In genomic region chr5:112995764-112996618, GRCh38 we compare ENCODE assay signal across 8 cellular contexts. TPM values are rescaled to one million over a fixed set of nuclear protein-coding genes. Genes with fewer than 3 reads are reported as not detected.
DNase-seq lines count a peak whose midpoint lies in the region; ATAC-seq and TF ChIP-seq lines count a peak whose summit lies in the region.

No MANE protein-coding gene starts in this region.

- peaks cover 15% of the 10 kb centered on the region for H3K36me3 Mint-ChIP-seq in activated naive CD8-positive, alpha-beta T cell treated with anti-CD3 and anti-CD28 coated beads, Interleukin-2, amount 10 ng/mL, durations not matched to agents 7 days and 5 days

- intact Hi-C loops in psoas muscle (cut with DNase I): loop anchor here (5.0 kb wide), 3 partner anchors 331 to 611 kb away; partner anchors contain the start of gene YTHDC2 (in 1 of the 2)

- ATAC-seq in GM21723 (IDR thresholded peaks at IDR 0.05; ENCODE audit: unreplicated experiment) (peak; percentile 94), psoas muscle (peak; percentile 76 to 94 (median 85))
- ATAC-seq in activated naive CD8-positive, alpha-beta T cell treated with anti-CD3 and anti-CD28 coated beads, Interleukin-2, amount 10 ng/mL, durations not matched to agents 7 days and 5 days (ENCODE audit: low read depth): peak; percentile 60

- TF ChIP-seq CTCF in SU-DHL-6 (IDR thresholded peaks at IDR 0.05; ENCODE audit: insufficient read depth, low read length, poor library complexity, severe bottlenecking): peak; percentile 76
- TF ChIP-seq CTCF in cardiac muscle cell (IDR thresholded peaks at IDR 0.05; ENCODE audit: low read depth, low read length): peak; percentile 87
- peak; percentile 91 for TF ChIP-seq CTCF in psoas muscle (IDR thresholded peaks at IDR 0.05)

- H3K36me3 ChIP-seq in SU-DHL-6 (ENCODE audit: low read length) (peaks cover 36% of the 10 kb centered on the region), cardiac muscle cell (peaks cover 9% of the 10 kb centered on the region), psoas muscle (ENCODE audit: insufficient read depth in 1 of 2, low read depth in 1 of 2) (peaks cover 0 to 26% of the 10 kb centered on the region in 2 donors)

- H3K4me3 Mint-ChIP-seq in activated naive CD8-positive, alpha-beta T cell treated with anti-CD3 and anti-CD28 coated beads, Interleukin-2, amount 10 ng/mL, durations not matched to agents 7 days and 5 days: no peak overlapping the region

- POLR2A ChIA-PET in activated naive CD8-positive, alpha-beta T cell treated with anti-CD3 and anti-CD28 coated beads, Interleukin-2, amount 10 ng/mL, durations not matched to agents 7 days and 5 days (lab: Charles Lee): interaction anchor here (1.2 to 2.3 kb wide), 2 partner anchors 20 to 148 kb away, joined by 3 to 6 read pairs; partner anchors contain the start of gene DCP2

- no peaks in the 10 kb centered on the region for H3K9me3 ChIP-seq in SU-DHL-6 (ENCODE audit: insufficient read depth, low read length)
- no peaks in the 10 kb centered on the region for H3K9me3 ChIP-seq in cardiac muscle cell (ENCODE audit: low read depth)
- H3K9me3 ChIP-seq in psoas muscle: no peaks in the 10 kb centered on the region

- H3K27ac ChIP-seq in SU-DHL-6 (ENCODE audit: low read depth, low read length) (no peak overlapping the region), cardiac muscle cell (no peak overlapping the region), psoas muscle (no peak overlapping the region)

- no peak overlapping the region for H2AFZ ChIP-seq in SU-DHL-6 (ENCODE audit: low read depth, low read length, severe bottlenecking)

- H4K20me1 ChIP-seq in SU-DHL-6 (ENCODE audit: low read depth, low read length): peaks cover 12% of the 10 kb centered on the region

- H3K27me3 ChIP-seq in SU-DHL-6 (ENCODE audit: low read length): no peaks in the 10 kb centered on the region
- H3K27me3 ChIP-seq in cardiac muscle cell: no peaks in the 10 kb centered on the region
- no peaks in the 10 kb centered on the region for H3K27me3 ChIP-seq in psoas muscle (ENCODE audit: insufficient read depth in 3 of 3, low read length in 2 of 3)

- H3K79me2 ChIP-seq in SU-DHL-6 (ENCODE audit: insufficient read depth, low read length): peaks cover 39% of the 10 kb centered on the region

- no peak overlapping the region for H3K9ac ChIP-seq in SU-DHL-6 (ENCODE audit: low read length)

- H3K4me1 Mint-ChIP-seq in activated naive CD8-positive, alpha-beta T cell treated with anti-CD3 and anti-CD28 coated beads, Interleukin-2, amount 10 ng/mL, durations not matched to agents 7 days and 5 days: peaks cover 5% of the 10 kb centered on the region

- in situ Hi-C loops in G401 (cut with HindIII; ENCODE audit: low sequenced_read_pairs): no loop called here

- H3K4me1 ChIP-seq in cardiac muscle cell (ENCODE audit: low read depth) (peaks cover 4% of the 10 kb centered on the region), psoas muscle (no peaks in the 10 kb centered on the region)

- H3K4me2 ChIP-seq in SU-DHL-6 (ENCODE audit: low read depth, low read length, poor library complexity, severe bottlenecking): no peak overlapping the region

- H3K27ac Mint-ChIP-seq in activated naive CD8-positive, alpha-beta T cell treated with anti-CD3 and anti-CD28 coated beads, Interleukin-2, amount 10 ng/mL, durations not matched to agents 7 days and 5 days: no peak overlapping the region

- peaks cover 34% of the 10 kb centered on the region for H3F3A ChIP-seq in SU-DHL-6 (ENCODE audit: insufficient read depth)

- H3K4me3 ChIP-seq in SU-DHL-6 (ENCODE audit: insufficient read depth, low read length, poor library complexity, severe bottlenecking) (no peak overlapping the region), cardiac muscle cell (no peak overlapping the region), psoas muscle (no peak overlapping the region)

- no peaks in the 10 kb centered on the region for H3K9me2 ChIP-seq in SU-DHL-6 (replicated peaks; ENCODE audit: insufficient read depth, low read length)

- WGBS in psoas muscle, 3 donors: 19 to 24% (median 21%) methylated on average over 7 of the region's 7 CpGs

- peak; percentile 79 for DNase-seq in G401 (ENCODE audit: low spot score)
- DNase-seq in KG1 (lab: John Stamatoyannopoulos, UW): peak; percentile 9
- peak; percentile 64 for DNase-seq in activated naive CD8-positive, alpha-beta T cell treated with anti-CD3 and anti-CD28 coated beads, Interleukin-2, amount 10 ng/mL, durations not matched to agents 7 days and 5 days
- DNase-seq in cardiac muscle cell (ENCODE audit: low read depth in 1 of 2, low spot score in 1 of 2): peak; percentile 79
- DNase-seq in psoas muscle: peak; percentile 45 to 64
- no peak for DNase-seq in HuH-7.5 (ENCODE audit: low spot score)

- no peaks in the 10 kb centered on the region for H3K27me3 Mint-ChIP-seq in activated naive CD8-positive, alpha-beta T cell treated with anti-CD3 and anti-CD28 coated beads, Interleukin-2, amount 10 ng/mL, durations not matched to agents 7 days and 5 days

- no peaks in the 10 kb centered on the region for H3K9me3 Mint-ChIP-seq in activated naive CD8-positive, alpha-beta T cell treated with anti-CD3 and anti-CD28 coated beads, Interleukin-2, amount 10 ng/mL, durations not matched to agents 7 days and 5 days

RNA-seq across cellular contexts. Expression of gene DCP2, which starts 19.4 kb away (rescaled TPM):
- total RNA-seq in G401 (2014; rRNA removed; shearing (Covaris generic)): 19.1 and 27.7 TPM in 2 replicates
- total RNA-seq in activated naive CD8-positive, alpha-beta T cell treated with anti-CD3 and anti-CD28 coated beads, Interleukin-2, amount 10 ng/mL, durations not matched to agents 7 days and 5 days: 100 to 1,000 TPM; 106 to 113 TPM
- total RNA-seq in cardiac muscle cell: 20.7 and 23.9 TPM in 2 replicates
- 17.6 and 19.9 TPM in 2 replicates for polyA plus RNA-seq in cardiac muscle cell
- total RNA-seq in psoas muscle: 10 to 100 TPM; 20.2 to 41.7 (median 29.9) TPM
- 1 to 10 TPM; 4.0 to 8.7 (median 5.1) TPM for polyA plus RNA-seq in psoas muscle
